In the genomic region with DNA sequence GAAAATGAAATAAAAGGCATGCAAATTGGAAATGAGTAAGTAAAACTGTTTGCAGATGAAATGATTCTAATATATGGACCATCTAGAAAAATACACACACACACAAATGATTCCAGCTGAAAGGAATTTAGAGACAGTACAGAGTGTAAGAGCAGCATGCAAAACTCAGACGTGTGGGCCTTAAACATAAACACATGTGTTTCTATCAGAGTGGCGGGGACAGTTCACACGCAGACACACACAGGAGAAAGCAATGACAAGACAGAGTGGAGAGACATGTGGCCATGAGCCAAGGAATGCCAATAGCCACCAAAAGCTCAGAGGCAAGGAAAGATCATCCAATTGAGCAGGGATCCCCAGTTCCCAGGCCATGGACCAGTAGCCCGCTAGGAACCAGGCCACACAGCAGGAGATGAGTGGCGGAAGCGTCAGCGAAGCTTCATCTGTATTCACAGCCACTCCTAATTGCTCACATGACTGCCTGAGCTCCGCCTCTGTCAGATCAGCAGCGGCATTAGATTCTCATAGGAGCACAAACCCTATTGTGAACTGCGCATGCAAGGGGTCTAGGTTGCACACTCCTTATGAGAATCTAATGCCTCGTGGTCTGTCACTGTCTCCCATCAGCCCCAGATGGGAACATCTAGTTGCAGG, we compare ENCODE assay signal across 1 cellular context.
TF ChIP-seq lines count a peak whose summit lies in the region.

No MANE protein-coding gene starts in this region.

TF ChIP-seq in GM23338, 12 proteins besides CTCF, POLR2A, EP300 and RAD21 (continued from another document):
- no peak for TF ChIP-seq EZH2 (IDR thresholded peaks at IDR 0.05; ENCODE audit: low read depth, unreplicated experiment)
- TF ChIP-seq NANOG (IDR thresholded peaks at IDR 0.05; ENCODE audit: borderline replicate concordance) = no peak
- no peak for TF ChIP-seq POLR2AphosphoS5 (IDR thresholded peaks at IDR 0.05; ENCODE audit: low read depth)
